ENCODE assay signal across 8 cellular contexts in genomic region chr19:43619262-43620060, GRCh38. TPM values are rescaled to one million over a fixed set of nuclear protein-coding genes. Genes with fewer than 3 reads are reported as not detected.
A peak's percentile ranks its signal among the peaks of the same experiment; 100 is the strongest.
DNase-seq lines count a peak whose midpoint lies in the region; ATAC-seq and TF ChIP-seq lines count a peak whose summit lies in the region.

A gene with protein sequence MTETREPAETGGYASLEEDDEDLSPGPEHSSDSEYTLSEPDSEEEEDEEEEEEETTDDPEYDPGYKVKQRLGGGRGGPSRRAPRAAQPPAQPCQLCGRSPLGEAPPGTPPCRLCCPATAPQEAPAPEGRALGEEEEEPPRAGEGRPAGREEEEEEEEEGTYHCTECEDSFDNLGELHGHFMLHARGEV (minus strand): TSS chr19:43619629. CDS start chr19:43614304, 5,325 bp downstream.

- H3K36me3 Mint-ChIP-seq in activated naive CD8-positive, alpha-beta T cell: no peaks in the 10 kb centered on the region

- ATAC-seq in omental fat pad (ENCODE audit: low FRiP score): peak; percentile 97

- TF ChIP-seq CTCF in GM06990 (IDR thresholded peaks at IDR 0.05; ENCODE audit: insufficient read depth, low read length, poor library complexity, severe bottlenecking) (no peak), HFF-Myc (IDR thresholded peaks at IDR 0.05; ENCODE audit: low read depth, low read length, missing control alignments) (no peak), omental fat pad (IDR thresholded peaks at IDR 0.05) (no peak)

- H3K27ac ChIP-seq in temporal lobe (ENCODE audit: low read depth, low read length): peak within 1 kb of the TSS; percentile 96

- H3K9me3 Mint-ChIP-seq in activated naive CD8-positive, alpha-beta T cell (ENCODE audit: low read depth): no peaks in the 10 kb centered on the region

- no peaks in the 10 kb centered on the region for H3K27me3 ChIP-seq in GM06990 (replicated peaks; ENCODE audit: control insufficient read depth, insufficient read depth, low read length)

- H3K4me3 ChIP-seq in GM06990 (replicated peaks; ENCODE audit: low read depth, low read length): peak within 1 kb of the TSS; percentile 84
- peak within 1 kb of the TSS; percentile 68 for H3K4me3 ChIP-seq in HFF-Myc (replicated peaks; ENCODE audit: low read depth, low read length)

- no peaks in the 10 kb centered on the region for H3K27me3 Mint-ChIP-seq in activated naive CD8-positive, alpha-beta T cell

- peak within 1 kb of the TSS; percentile 96 for H3K4me3 Mint-ChIP-seq in activated naive CD8-positive, alpha-beta T cell

- DNase-seq in GM06990 (ENCODE audit: extremely low read depth, insufficient read length) (peak; percentile 92), HFF-Myc (ENCODE audit: extremely low read depth, low read depth) (peak; percentile 48), NAMALWA (ENCODE audit: low spot score) (peak; percentile 90), SKM-1 treated with dmso at 0.1 percent for 144 hours (lab: John Stamatoyannopoulos, UW; ENCODE audit: unreplicated experiment) (peak; percentile 38), glomerular visceral epithelial cell (ENCODE audit: extremely low spot score) (peak; percentile 85), omental fat pad (ENCODE audit: low spot score) (peak; percentile 69)

- H3K27ac Mint-ChIP-seq in activated naive CD8-positive, alpha-beta T cell: peak within 1 kb of the TSS; percentile 99

- H3K36me3 ChIP-seq in GM06990 (ENCODE audit: control insufficient read depth, insufficient read depth, low read length): no peaks in the 10 kb centered on the region

- H3K4me1 Mint-ChIP-seq in activated naive CD8-positive, alpha-beta T cell (ENCODE audit: low read depth): peaks cover 35% of the 10 kb centered on the region

RNA-seq across cellular contexts. Expression of the gene that starts here (rescaled TPM):
- total RNA-seq in omental fat pad: 10 to 100 TPM; 15.4 to 22.1 (median 16.2) TPM
- total RNA-seq in temporal lobe: 106 TPM

Comparison
In these comparisons a context has a peak if more than half of its experiments do, and no peak if none do; other contexts are left out.
1. Peak in every context shown above with its lines: DNase-seq, ATAC-seq, H3K4me3 ChIP-seq and H3K27ac ChIP-seq.
2. DNase-seq: peak in every context shown above with its lines; median percentile 92 in GM06990; 90 in NAMALWA; 85 in glomerular visceral epithelial cell; 69 in omental fat pad; 48 in HFF-Myc; 38 in SKM-1 treated with dmso at 0.1 percent for 144 hours.